Comparison of ENCODE assay signal across 8 cellular contexts in the genomic region with DNA sequence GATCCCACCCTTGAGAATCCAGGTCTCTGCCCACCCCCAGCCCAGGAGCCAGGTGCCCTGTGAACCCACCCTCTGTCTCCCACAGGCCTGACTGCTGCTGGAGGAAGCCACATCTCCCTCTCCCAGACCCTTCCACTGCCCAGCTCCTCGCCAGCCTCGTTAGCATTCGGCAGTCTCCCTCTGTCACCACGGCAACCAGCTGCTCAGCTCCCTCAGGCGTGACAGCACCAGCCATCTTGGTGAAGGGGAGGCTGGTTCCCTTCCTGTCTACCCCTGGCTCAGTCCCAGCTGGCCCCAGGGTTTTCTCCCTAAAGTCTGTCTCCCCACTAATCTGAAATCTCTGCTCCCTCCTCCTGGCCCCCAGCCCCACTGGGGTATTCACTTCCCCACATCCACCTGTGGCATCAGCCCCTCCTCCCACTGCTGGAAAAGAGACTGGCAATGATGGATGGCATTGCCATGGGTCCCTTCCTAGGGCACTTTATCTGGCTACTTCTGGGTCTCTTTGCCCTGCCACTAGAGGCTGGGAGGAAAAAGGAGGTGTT. TPM values are rescaled to one million over a fixed set of nuclear protein-coding genes. Genes with fewer than 3 reads are reported as not detected.
DNase-seq lines count a peak whose midpoint lies in the region; ATAC-seq and TF ChIP-seq lines count a peak whose summit lies in the region.

No MANE protein-coding gene starts in this region.

- no peak overlapping the region for H3K4me3 ChIP-seq in neuron (ENCODE audit: low read length)

- DNase-seq in G401 (ENCODE audit: low spot score) (peak; percentile 36), NCI-H146 (lab: John Stamatoyannopoulos, UW) (peak; percentile 84), amniotic stem cell (lab: John Stamatoyannopoulos, UW) (no peak), left ventricle myocardium superior (no peak), omental fat pad (ENCODE audit: low spot score) (no peak)

- ATAC-seq in SK-N-SH treated with all-trans-retinoic acid at 6 μM for 48 hours (peak; percentile 36; the same call in 2 of the 3 replicates), HG02759 (IDR thresholded peaks at IDR 0.05; ENCODE audit: unreplicated experiment) (no peak), left ventricle myocardium superior (no peak), omental fat pad (ENCODE audit: low FRiP score) (no peak)

- no peaks in the 10 kb centered on the region for H3K9me3 ChIP-seq in neuron (ENCODE audit: low read length)

- in situ Hi-C loops in G401 (cut with HindIII; ENCODE audit: low sequenced_read_pairs) = no loop called here

- intact Hi-C loops in left ventricle myocardium superior (cut with micrococcal nuclease) = no loop called here

- H2AFZ ChIP-seq in neuron (ENCODE audit: low read depth, low read length) = peak overlapping the region; percentile 14

- no peak for TF ChIP-seq CTCF in omental fat pad (IDR thresholded peaks at IDR 0.05)

- H3K4me1 ChIP-seq in neuron (ENCODE audit: insufficient read depth, low read length) = peaks cover 25% of the 10 kb centered on the region

- no peaks in the 10 kb centered on the region for H3K27me3 ChIP-seq in neuron (ENCODE audit: insufficient read depth, low read length)

- no peaks in the 10 kb centered on the region for H3K36me3 ChIP-seq in neuron (ENCODE audit: insufficient read depth, low read length)

TF ChIP-seq in SK-N-SH treated with all-trans-retinoic acid at 6 μM for 48 hours, 23 proteins besides CTCF, POLR2A, EP300 and RAD21:
- TF ChIP-seq, protein P1, sequence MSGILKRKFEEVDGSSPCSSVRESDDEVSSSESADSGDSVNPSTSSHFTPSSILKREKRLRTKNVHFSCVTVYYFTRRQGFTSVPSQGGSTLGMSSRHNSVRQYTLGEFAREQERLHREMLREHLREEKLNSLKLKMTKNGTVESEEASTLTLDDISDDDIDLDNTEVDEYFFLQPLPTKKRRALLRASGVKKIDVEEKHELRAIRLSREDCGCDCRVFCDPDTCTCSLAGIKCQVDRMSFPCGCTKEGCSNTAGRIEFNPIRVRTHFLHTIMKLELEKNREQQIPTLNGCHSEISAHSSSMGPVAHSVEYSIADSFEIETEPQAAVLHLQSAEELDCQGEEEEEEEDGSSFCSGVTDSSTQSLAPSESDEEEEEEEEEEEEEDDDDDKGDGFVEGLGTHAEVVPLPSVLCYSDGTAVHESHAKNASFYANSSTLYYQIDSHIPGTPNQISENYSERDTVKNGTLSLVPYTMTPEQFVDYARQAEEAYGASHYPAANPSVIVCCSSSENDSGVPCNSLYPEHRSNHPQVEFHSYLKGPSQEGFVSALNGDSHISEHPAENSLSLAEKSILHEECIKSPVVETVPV (CRISPR knock-in tag; IDR thresholded peaks at IDR 0.05) = no peak
- TF ChIP-seq ZNF565 (CRISPR knock-in tag; conservative IDR thresholded peaks at IDR 0.05; ENCODE audit: low read depth) = no peak
- no peak for TF ChIP-seq SNAI2 (CRISPR knock-in tag; IDR thresholded peaks at IDR 0.05)
- TF ChIP-seq, protein P2, sequence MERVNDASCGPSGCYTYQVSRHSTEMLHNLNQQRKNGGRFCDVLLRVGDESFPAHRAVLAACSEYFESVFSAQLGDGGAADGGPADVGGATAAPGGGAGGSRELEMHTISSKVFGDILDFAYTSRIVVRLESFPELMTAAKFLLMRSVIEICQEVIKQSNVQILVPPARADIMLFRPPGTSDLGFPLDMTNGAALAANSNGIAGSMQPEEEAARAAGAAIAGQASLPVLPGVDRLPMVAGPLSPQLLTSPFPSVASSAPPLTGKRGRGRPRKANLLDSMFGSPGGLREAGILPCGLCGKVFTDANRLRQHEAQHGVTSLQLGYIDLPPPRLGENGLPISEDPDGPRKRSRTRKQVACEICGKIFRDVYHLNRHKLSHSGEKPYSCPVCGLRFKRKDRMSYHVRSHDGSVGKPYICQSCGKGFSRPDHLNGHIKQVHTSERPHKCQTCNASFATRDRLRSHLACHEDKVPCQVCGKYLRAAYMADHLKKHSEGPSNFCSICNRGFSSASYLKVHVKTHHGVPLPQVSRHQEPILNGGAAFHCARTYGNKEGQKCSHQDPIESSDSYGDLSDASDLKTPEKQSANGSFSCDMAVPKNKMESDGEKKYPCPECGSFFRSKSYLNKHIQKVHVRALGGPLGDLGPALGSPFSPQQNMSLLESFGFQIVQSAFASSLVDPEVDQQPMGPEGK (CRISPR knock-in tag; IDR thresholded peaks at IDR 0.05; ENCODE audit: borderline replicate concordance) = no peak
- TF ChIP-seq GLIS3 (CRISPR knock-in tag; IDR thresholded peaks at IDR 0.05) = no peak
- TF ChIP-seq ZNF70 (CRISPR knock-in tag; IDR thresholded peaks at IDR 0.05) = no peak
- TF ChIP-seq, protein P3, sequence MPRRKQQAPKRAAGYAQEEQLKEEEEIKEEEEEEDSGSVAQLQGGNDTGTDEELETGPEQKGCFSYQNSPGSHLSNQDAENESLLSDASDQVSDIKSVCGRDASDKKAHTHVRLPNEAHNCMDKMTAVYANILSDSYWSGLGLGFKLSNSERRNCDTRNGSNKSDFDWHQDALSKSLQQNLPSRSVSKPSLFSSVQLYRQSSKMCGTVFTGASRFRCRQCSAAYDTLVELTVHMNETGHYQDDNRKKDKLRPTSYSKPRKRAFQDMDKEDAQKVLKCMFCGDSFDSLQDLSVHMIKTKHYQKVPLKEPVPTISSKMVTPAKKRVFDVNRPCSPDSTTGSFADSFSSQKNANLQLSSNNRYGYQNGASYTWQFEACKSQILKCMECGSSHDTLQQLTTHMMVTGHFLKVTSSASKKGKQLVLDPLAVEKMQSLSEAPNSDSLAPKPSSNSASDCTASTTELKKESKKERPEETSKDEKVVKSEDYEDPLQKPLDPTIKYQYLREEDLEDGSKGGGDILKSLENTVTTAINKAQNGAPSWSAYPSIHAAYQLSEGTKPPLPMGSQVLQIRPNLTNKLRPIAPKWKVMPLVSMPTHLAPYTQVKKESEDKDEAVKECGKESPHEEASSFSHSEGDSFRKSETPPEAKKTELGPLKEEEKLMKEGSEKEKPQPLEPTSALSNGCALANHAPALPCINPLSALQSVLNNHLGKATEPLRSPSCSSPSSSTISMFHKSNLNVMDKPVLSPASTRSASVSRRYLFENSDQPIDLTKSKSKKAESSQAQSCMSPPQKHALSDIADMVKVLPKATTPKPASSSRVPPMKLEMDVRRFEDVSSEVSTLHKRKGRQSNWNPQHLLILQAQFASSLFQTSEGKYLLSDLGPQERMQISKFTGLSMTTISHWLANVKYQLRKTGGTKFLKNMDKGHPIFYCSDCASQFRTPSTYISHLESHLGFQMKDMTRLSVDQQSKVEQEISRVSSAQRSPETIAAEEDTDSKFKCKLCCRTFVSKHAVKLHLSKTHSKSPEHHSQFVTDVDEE (CRISPR knock-in tag; IDR thresholded peaks at IDR 0.05) = no peak
- TF ChIP-seq PPARA (CRISPR knock-in tag; IDR thresholded peaks at IDR 0.05; ENCODE audit: borderline replicate concordance) = no peak
- no peak for TF ChIP-seq TCF4 (CRISPR knock-in tag; IDR thresholded peaks at IDR 0.05; ENCODE audit: borderline replicate concordance)
- TF ChIP-seq TOX (CRISPR knock-in tag; IDR thresholded peaks at IDR 0.05; ENCODE audit: borderline replicate concordance) = no peak
- TF ChIP-seq ESRRG (CRISPR knock-in tag; IDR thresholded peaks at IDR 0.05) = no peak
- TF ChIP-seq ZFP30 (CRISPR knock-in tag; IDR thresholded peaks at IDR 0.05) = no peak
- TF ChIP-seq ZNF8 (CRISPR knock-in tag; IDR thresholded peaks at IDR 0.05) = no peak
- TF ChIP-seq, protein P4, sequence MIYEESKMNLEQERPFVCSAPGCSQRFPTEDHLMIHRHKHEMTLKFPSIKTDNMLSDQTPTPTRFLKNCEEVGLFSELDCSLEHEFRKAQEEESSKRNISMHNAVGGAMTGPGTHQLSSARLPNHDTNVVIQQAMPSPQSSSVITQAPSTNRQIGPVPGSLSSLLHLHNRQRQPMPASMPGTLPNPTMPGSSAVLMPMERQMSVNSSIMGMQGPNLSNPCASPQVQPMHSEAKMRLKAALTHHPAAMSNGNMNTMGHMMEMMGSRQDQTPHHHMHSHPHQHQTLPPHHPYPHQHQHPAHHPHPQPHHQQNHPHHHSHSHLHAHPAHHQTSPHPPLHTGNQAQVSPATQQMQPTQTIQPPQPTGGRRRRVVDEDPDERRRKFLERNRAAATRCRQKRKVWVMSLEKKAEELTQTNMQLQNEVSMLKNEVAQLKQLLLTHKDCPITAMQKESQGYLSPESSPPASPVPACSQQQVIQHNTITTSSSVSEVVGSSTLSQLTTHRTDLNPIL (CRISPR knock-in tag; IDR thresholded peaks at IDR 0.05; ENCODE audit: low read depth) = no peak
- TF ChIP-seq ARNTL (CRISPR knock-in tag; IDR thresholded peaks at IDR 0.05; ENCODE audit: borderline replicate concordance, low read depth) = no peak

RNA-seq across cellular contexts. Expression of a gene that starts 28.1 kb away (rescaled TPM):
- total RNA-seq in G401 (2014; rRNA removed; shearing (Covaris generic)) = 16.7 and 24.1 TPM in 2 replicates
- total RNA-seq in left ventricle myocardium superior = 0.97 TPM
- total RNA-seq in omental fat pad = 1 to 10 TPM; 1.5 to 6.3 (median 3.4) TPM

RNA-seq across cellular contexts. Expression of a gene that starts 49.0 kb away (rescaled TPM):
- total RNA-seq in G401 (2014; rRNA removed; shearing (Covaris generic)) = 0.62 and 1.9 TPM in 2 replicates
- total RNA-seq in left ventricle myocardium superior (44.5 TPM), omental fat pad (10 to 100 TPM in 3 of 4 donors, 1 to 10 TPM in 1; 9.3 to 53.1 (median 14.0) TPM)

Comparison
In these comparisons a context has a peak if more than half of its experiments do, and no peak if none do; other contexts are left out.
1. DNase-seq: peak in G401 (single experiment) and NCI-H146 (single experiment); none in amniotic stem cell (single experiment), left ventricle myocardium superior (single experiment) and omental fat pad (single experiment).